In genomic region chr15:56918046-56918906, GRCh38 we compare ENCODE assay signal across 1 cellular context.
TF ChIP-seq lines count a peak whose summit lies in the region.

Gene TCF12 (plus strand): TSS chr15:56918644. CDS start chr15:56919914, 1,270 bp downstream.

TF ChIP-seq in A549, 52 proteins besides CTCF, POLR2A, EP300 and RAD21 (continued from another document):
- TF ChIP-seq CHD4 (IDR thresholded peaks at IDR 0.05; ENCODE audit: borderline replicate concordance) (no peak), FOXS1 (CRISPR knock-in tag; IDR thresholded peaks at IDR 0.05) (no peak), FOSL2 (IDR thresholded peaks at IDR 0.05) (no peak), FOSL2 (CRISPR knock-in tag; IDR thresholded peaks at IDR 0.05) (peak; percentile 42), PBX3 (IDR thresholded peaks at IDR 0.05) (peak; percentile 96), EHMT2 (IDR thresholded peaks at IDR 0.05; ENCODE audit: low read depth) (no peak), RNF2 (IDR thresholded peaks at IDR 0.05; ENCODE audit: borderline replicate concordance, low read depth) (peak; percentile 73; the same call in 1 of the 2 replicates), TFCP2L1 (CRISPR knock-in tag; IDR thresholded peaks at IDR 0.05) (0 out of 2 replicates have a peak, but pooled peaks have one; percentile 17), FOSB (CRISPR knock-in tag; IDR thresholded peaks at IDR 0.05) (no peak), CBX2 (IDR thresholded peaks at IDR 0.05; ENCODE audit: borderline replicate concordance, low read depth) (no peak), NFE2L2 (conservative IDR thresholded peaks at IDR 0.05; ENCODE audit: low read length) (no peak), CEBPB (IDR thresholded peaks at IDR 0.05) (peak in 1 of 2 experiments; percentile 41; a peak in 1 of 4 replicates), JUNB (IDR thresholded peaks at IDR 0.05) (no peak), TP53 (CRISPR knock-in tag; IDR thresholded peaks at IDR 0.05) (peak; percentile 56; the same call in 1 of the 2 replicates), MYC (IDR thresholded peaks at IDR 0.05; ENCODE audit: borderline replicate concordance, low read length) (peak; percentile 85; the same call in 1 of the 2 replicates), NR3C1 (IDR thresholded peaks at IDR 0.05) (no peak), ZFP36 (IDR thresholded peaks at IDR 0.05; ENCODE audit: borderline replicate concordance, partially characterized antibody) (no peak), ELK1 (IDR thresholded peaks at IDR 0.05; ENCODE audit: low read depth, low read length) (no peak), ZNF302 (CRISPR knock-in tag; IDR thresholded peaks at IDR 0.05) (no peak), HEYL (CRISPR knock-in tag; IDR thresholded peaks at IDR 0.05) (no peak), ZC3H11A (IDR thresholded peaks at IDR 0.05) (no peak), ESRRA (IDR thresholded peaks at IDR 0.05; ENCODE audit: borderline replicate concordance, low read length) (no peak), E2F6 (IDR thresholded peaks at IDR 0.05; ENCODE audit: borderline replicate concordance, low read depth) (peak; percentile 95), KDM5A (IDR thresholded peaks at IDR 0.05) (no peak), HOXA7 (CRISPR knock-in tag; IDR thresholded peaks at IDR 0.05) (no peak), CBX8 (IDR thresholded peaks at IDR 0.05) (no peak), MAZ (IDR thresholded peaks at IDR 0.05; ENCODE audit: borderline replicate concordance, low read depth, low read length) (peak; percentile 75; the same call in 1 of the 2 replicates)
- TF ChIP-seq, protein P1, sequence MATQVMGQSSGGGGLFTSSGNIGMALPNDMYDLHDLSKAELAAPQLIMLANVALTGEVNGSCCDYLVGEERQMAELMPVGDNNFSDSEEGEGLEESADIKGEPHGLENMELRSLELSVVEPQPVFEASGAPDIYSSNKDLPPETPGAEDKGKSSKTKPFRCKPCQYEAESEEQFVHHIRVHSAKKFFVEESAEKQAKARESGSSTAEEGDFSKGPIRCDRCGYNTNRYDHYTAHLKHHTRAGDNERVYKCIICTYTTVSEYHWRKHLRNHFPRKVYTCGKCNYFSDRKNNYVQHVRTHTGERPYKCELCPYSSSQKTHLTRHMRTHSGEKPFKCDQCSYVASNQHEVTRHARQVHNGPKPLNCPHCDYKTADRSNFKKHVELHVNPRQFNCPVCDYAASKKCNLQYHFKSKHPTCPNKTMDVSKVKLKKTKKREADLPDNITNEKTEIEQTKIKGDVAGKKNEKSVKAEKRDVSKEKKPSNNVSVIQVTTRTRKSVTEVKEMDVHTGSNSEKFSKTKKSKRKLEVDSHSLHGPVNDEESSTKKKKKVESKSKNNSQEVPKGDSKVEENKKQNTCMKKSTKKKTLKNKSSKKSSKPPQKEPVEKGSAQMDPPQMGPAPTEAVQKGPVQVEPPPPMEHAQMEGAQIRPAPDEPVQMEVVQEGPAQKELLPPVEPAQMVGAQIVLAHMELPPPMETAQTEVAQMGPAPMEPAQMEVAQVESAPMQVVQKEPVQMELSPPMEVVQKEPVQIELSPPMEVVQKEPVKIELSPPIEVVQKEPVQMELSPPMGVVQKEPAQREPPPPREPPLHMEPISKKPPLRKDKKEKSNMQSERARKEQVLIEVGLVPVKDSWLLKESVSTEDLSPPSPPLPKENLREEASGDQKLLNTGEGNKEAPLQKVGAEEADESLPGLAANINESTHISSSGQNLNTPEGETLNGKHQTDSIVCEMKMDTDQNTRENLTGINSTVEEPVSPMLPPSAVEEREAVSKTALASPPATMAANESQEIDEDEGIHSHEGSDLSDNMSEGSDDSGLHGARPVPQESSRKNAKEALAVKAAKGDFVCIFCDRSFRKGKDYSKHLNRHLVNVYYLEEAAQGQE (IDR thresholded peaks at IDR 0.05), result peak; percentile 39; the same call in 1 of the 2 replicates
